Comparison of ENCODE assay signal across 1 cellular context in genomic region chr2:215617060-215617824, GRCh38.
TF ChIP-seq lines count a peak whose summit lies in the region.

No MANE protein-coding gene starts in this region.

TF ChIP-seq in HepG2, 621 proteins besides CTCF, POLR2A, EP300 and RAD21 (continued from another document and continues in another):
- TF ChIP-seq ZNF318 (CRISPR knock-in tag; IDR thresholded peaks at IDR 0.05) (no peak), SOX13 (IDR thresholded peaks at IDR 0.05) (peak; percentile 94), SOX13 (CRISPR knock-in tag; conservative IDR thresholded peaks at IDR 0.05 in 1 of 2, IDR thresholded peaks at IDR 0.05 in 1 of 2) (peak in 1 of 2 experiments; percentile 99; a peak in 2 of 4 replicates), ZNF44 (CRISPR knock-in tag; IDR thresholded peaks at IDR 0.05) (no peak), SIN3B (IDR thresholded peaks at IDR 0.05; ENCODE audit: low read length) (no peak), ZSCAN29 (CRISPR knock-in tag; conservative IDR thresholded peaks at IDR 0.05) (peak; percentile 96), CSRNP2 (CRISPR knock-in tag; conservative IDR thresholded peaks at IDR 0.05; ENCODE audit: low read depth) (no peak), ZNF652 (CRISPR knock-in tag; IDR thresholded peaks at IDR 0.05; ENCODE audit: borderline replicate concordance, low read depth) (no peak), HOXA9 (CRISPR knock-in tag; IDR thresholded peaks at IDR 0.05; ENCODE audit: borderline replicate concordance) (no peak), ZNF766 (CRISPR knock-in tag; IDR thresholded peaks at IDR 0.05; ENCODE audit: borderline replicate concordance) (no peak; the same call in 1 of the 2 replicates), ZBTB7A (CRISPR knock-in tag; IDR thresholded peaks at IDR 0.05) (peak; percentile 39), AFF4 (CRISPR knock-in tag; IDR thresholded peaks at IDR 0.05) (peak; percentile 85; the same call in 1 of the 2 replicates), ZNF431 (CRISPR knock-in tag; IDR thresholded peaks at IDR 0.05; ENCODE audit: borderline replicate concordance, low read depth) (peak; percentile 51; the same call in 1 of the 2 replicates), ZNF501 (CRISPR knock-in tag; IDR thresholded peaks at IDR 0.05) (no peak), PAF1 (CRISPR knock-in tag; IDR thresholded peaks at IDR 0.05) (no peak), GATAD1 (CRISPR knock-in tag; IDR thresholded peaks at IDR 0.05) (peak; percentile 48; the same call in 1 of the 2 replicates), REL (CRISPR knock-in tag; conservative IDR thresholded peaks at IDR 0.05) (no peak), ZNF788 (CRISPR knock-in tag; IDR thresholded peaks at IDR 0.05; ENCODE audit: borderline replicate concordance) (no peak), ZBTB2 (CRISPR knock-in tag; IDR thresholded peaks at IDR 0.05; ENCODE audit: low read depth) (no peak), ZBTB37 (CRISPR knock-in tag; IDR thresholded peaks at IDR 0.05) (peak; percentile 88), SOX5 (CRISPR knock-in tag; IDR thresholded peaks at IDR 0.05; ENCODE audit: borderline replicate concordance) (peak; percentile 98), ZNF280B (CRISPR knock-in tag; IDR thresholded peaks at IDR 0.05; ENCODE audit: borderline replicate concordance) (no peak), ETS1 (CRISPR knock-in tag; IDR thresholded peaks at IDR 0.05) (no peak), ATF4 (CRISPR knock-in tag; IDR thresholded peaks at IDR 0.05) (no peak), ZBTB46 (CRISPR knock-in tag; IDR thresholded peaks at IDR 0.05; ENCODE audit: borderline replicate concordance) (peak; percentile 78; the same call in 1 of the 2 replicates), MAZ (IDR thresholded peaks at IDR 0.05; ENCODE audit: borderline replicate concordance, low read depth, low read length) (no peak), MAZ (CRISPR knock-in tag; IDR thresholded peaks at IDR 0.05; ENCODE audit: low read depth) (no peak), ZC3H4 (CRISPR knock-in tag; IDR thresholded peaks at IDR 0.05; ENCODE audit: borderline replicate concordance) (no peak), ARNT (IDR thresholded peaks at IDR 0.05) (no peak), KDM5A (IDR thresholded peaks at IDR 0.05; ENCODE audit: borderline replicate concordance, low read length) (no peak), ZNF441 (CRISPR knock-in tag; IDR thresholded peaks at IDR 0.05; ENCODE audit: borderline replicate concordance) (no peak)
